Comparison of ENCODE assay signal across 21 cellular contexts in the genomic region with DNA sequence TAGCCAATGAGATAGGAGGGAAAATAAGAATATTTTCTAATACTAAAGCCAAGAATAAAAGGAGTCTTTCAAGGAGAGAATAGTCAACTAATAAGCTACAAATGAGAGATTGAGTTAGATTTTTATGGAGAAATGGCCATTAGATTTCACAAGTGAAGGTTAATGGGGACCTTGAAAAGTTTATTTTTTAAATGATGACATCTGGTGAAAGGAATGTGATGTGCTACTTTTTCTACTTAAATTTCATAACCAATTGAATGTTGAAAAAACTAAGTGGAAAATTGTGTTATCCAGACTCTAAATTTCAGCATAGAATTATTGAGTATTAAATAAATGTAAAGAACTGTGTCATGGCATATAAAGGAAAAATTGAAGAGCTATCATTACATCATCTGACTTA.
DNase-seq lines count a peak whose midpoint lies in the region; ATAC-seq and TF ChIP-seq lines count a peak whose summit lies in the region.
"Had no signal": no experiment of that assay in that cellular context is flagged by ENCODE, and none has a peak within 500 bp of the region (broad histone marks: within the 10 kb centered on the region; RNA-seq: fewer than 3 reads in every experiment).

No MANE protein-coding gene starts in this region.

- no peak overlapping the region for H2AK5ac ChIP-seq in IMR-90 (ENCODE audit: low read depth, low read length)

- BruUV-seq in IMR-90 (replicated peaks; lab: Mats Ljungman, UMichigan): no TSS peak

- no peaks in the 10 kb centered on the region for H3K27me3 ChIP-seq in IMR-90 (ENCODE audit: control insufficient read depth, insufficient read depth, low read length)
- H3K27me3 ChIP-seq: MG63 had no signal

- intact Hi-C loops in IMR-90 (cut with micrococcal nuclease): no loop called here
- intact Hi-C loops in cardiac septum (cut with DNase I): no loop called here

- no peak overlapping the region for H3K18ac ChIP-seq in IMR-90 (ENCODE audit: low read depth, low read length)

- no peaks in the 10 kb centered on the region for H3K79me1 ChIP-seq in IMR-90 (ENCODE audit: low read depth in 1 of 2, low read length in 2 of 2)

- POLR2A ChIA-PET in IMR-90 (lab: Charles Lee; ENCODE audit: unreplicated experiment): no interaction called here

- H4K8ac ChIP-seq in IMR-90 (ENCODE audit: low read depth in 2 of 2, low read length in 2 of 2): no peak overlapping the region

- no peaks in the 10 kb centered on the region for H3K27me3 Mint-ChIP-seq in osteocyte (ENCODE audit: unreplicated experiment)

- no peaks in the 10 kb centered on the region for H3K36me3 Mint-ChIP-seq in osteocyte (ENCODE audit: unreplicated experiment)

- no peak overlapping the region for H2BK120ac ChIP-seq in IMR-90 (ENCODE audit: low read depth, low read length)

- no peak for ATAC-seq in IMR-90 (ENCODE audit: low read depth)
- ATAC-seq: GM23338 had no signal

- no peaks in the 10 kb centered on the region for H4K20me1 ChIP-seq in IMR-90 (ENCODE audit: insufficient read depth, low read length)

- H2BK5ac ChIP-seq in IMR-90 (ENCODE audit: low read depth, low read length, poor library complexity, severe bottlenecking): no peak overlapping the region

- H3K36me3 ChIP-seq in IMR-90 (ENCODE audit: control insufficient read depth, insufficient read depth, low read length): no peaks in the 10 kb centered on the region
- H3K36me3 ChIP-seq: MG63 had no signal

- H3K27ac ChIP-seq in IMR-90 (ENCODE audit: insufficient read depth, low read length): no peak overlapping the region

- H3K4me1 ChIP-seq in IMR-90 (ENCODE audit: control insufficient read depth, insufficient read depth, low read length): peaks cover 4% of the 10 kb centered on the region

- dilution Hi-C loops in IMR-90 (cut with HindIII; ENCODE audit: low sequenced_read_pairs, unreplicated experiment): no loop called here

- no peak overlapping the region for H3K4me2 ChIP-seq in IMR-90 (ENCODE audit: low read depth, low read length)
- H3K4me2 ChIP-seq: GM23338, SK-N-SH had no signal

- CTCF ChIA-PET in IMR-90 (lab: Yijun Ruan, JAX): interaction anchor here (0.6 kb wide), 1 partner anchor 24 kb away, joined by 3 read pairs; no protein-coding TSS in a partner anchor

- in situ Hi-C loops in IMR-90 (cut with MboI; ENCODE audit: low sequenced_read_pairs): no loop called here

- TF ChIP-seq CTCF in IMR-90 (conservative IDR thresholded peaks at IDR 0.05; ENCODE audit: low read depth, low read length): no peak
- no peak for TF ChIP-seq CTCF in osteocyte (IDR thresholded peaks at IDR 0.05)

- H3K9me3 ChIP-seq in IMR-90 (ENCODE audit: control insufficient read depth, insufficient read depth, low read length): no peaks in the 10 kb centered on the region
- H3K9me3 ChIP-seq: MG63, SK-N-SH had no signal

- H3K9ac ChIP-seq in IMR-90 (ENCODE audit: low read depth, low read length): no peak overlapping the region
- H3K9ac ChIP-seq: SK-N-SH had no signal

- TF ChIP-seq RAD21 in IMR-90 (IDR thresholded peaks at IDR 0.05; ENCODE audit: low read length): no peak

- H3K4me1 Mint-ChIP-seq in osteocyte (ENCODE audit: unreplicated experiment): peaks cover 42% of the 10 kb centered on the region

- H2BK15ac ChIP-seq in IMR-90 (ENCODE audit: low read depth, low read length): no peak overlapping the region

- H3K27ac Mint-ChIP-seq in osteocyte (ENCODE audit: unreplicated experiment): no peak overlapping the region
- H3K27ac Mint-ChIP-seq: GM23338, H9 had no signal

- no peak overlapping the region for H3K4ac ChIP-seq in IMR-90 (ENCODE audit: low read depth, low read length)

- H3K9me1 ChIP-seq in IMR-90 (ENCODE audit: insufficient read depth, low read length): peaks cover 6% of the 10 kb centered on the region; the same call in 1 of the 2 replicates

- no peak for TF ChIP-seq POLR2A in IMR-90 (IDR thresholded peaks at IDR 0.05; ENCODE audit: low read depth, low read length)

- H3K23ac ChIP-seq in IMR-90 (ENCODE audit: low read depth, low read length): no peak overlapping the region

- peaks cover 6% of the 10 kb centered on the region for H3K9me3 Mint-ChIP-seq in osteocyte (ENCODE audit: unreplicated experiment)
- H3K9me3 Mint-ChIP-seq: GM23338, H9 had no signal

- no peak overlapping the region for H3K56ac ChIP-seq in IMR-90 (ENCODE audit: extremely low read depth, insufficient read depth, low read length)

- no peak overlapping the region for H2AK9ac ChIP-seq in IMR-90 (replicated peaks; ENCODE audit: low read depth, low read length, poor library complexity)

- H4K91ac ChIP-seq in IMR-90 (ENCODE audit: insufficient read depth, low read depth, low read length): no peak overlapping the region

- no peak overlapping the region for H3K4me3 Mint-ChIP-seq in osteocyte (ENCODE audit: unreplicated experiment)
- H3K4me3 Mint-ChIP-seq: GM23338, H9 had no signal

- H2BK20ac ChIP-seq in IMR-90 (ENCODE audit: low read depth, low read length): no peak overlapping the region

- no peak overlapping the region for H4K5ac ChIP-seq in IMR-90 (ENCODE audit: low read depth, low read length)

- H2AFZ ChIP-seq in IMR-90 (replicated peaks; ENCODE audit: low read length, poor library complexity): no peak overlapping the region
- H2AFZ ChIP-seq: GM23338 had no signal

- no peak overlapping the region for H3K4me3 ChIP-seq in IMR-90 (ENCODE audit: insufficient read depth, low read depth, low read length)
- H3K4me3 ChIP-seq: GM23338, MG63 had no signal

- H3K14ac ChIP-seq in IMR-90 (replicated peaks; ENCODE audit: low read depth, low read length): no peak overlapping the region

- DNase-seq in EL (peak; percentile 1), IMR-90 (peak; percentile 51), fibroblast of gingiva (ENCODE audit: low read depth) (peak; percentile 50), iris pigment epithelial cell (ENCODE audit: low read depth) (peak; percentile 44), cardiac septum (ENCODE audit: low spot score) (no peak), osteocyte (ENCODE audit: extremely low spot score, unreplicated experiment) (no peak)
- no peak for DNase-seq in stimulated activated CD4-positive, alpha-beta T cell treated with anti-CD3 and anti-CD28 coated beads, Interleukin-2, amount 100 ng/mL, for 24 hours
- DNase-seq: 8988T, Calu3, DMS79 treated with DMSO at 0.1 percent for 48 hours, H9, MG63, NCI-H1105 treated with DMSO at 0.1 percent for 48 hours, NCI-H146, NCI-H2029, NCI-H446, NCI-H524 treated with DMSO at 0.1 percent for 48 hours, NCI-H774, SIG-M5, SK-N-SH had no signal

TF ChIP-seq in IMR-90, 13 proteins besides CTCF, POLR2A, EP300 and RAD21:
- no peak for TF ChIP-seq RCOR1 (IDR thresholded peaks at IDR 0.05; ENCODE audit: insufficient replicate concordance, low read length)
- no peak for TF ChIP-seq MXI1 (IDR thresholded peaks at IDR 0.05; ENCODE audit: borderline replicate concordance, low read depth, low read length)
- no peak for TF ChIP-seq RFX5 (IDR thresholded peaks at IDR 0.05; ENCODE audit: low read depth, low read length)

Comparison
In these comparisons a context has a peak if more than half of its experiments do, and no peak if none do; other contexts are left out.
1. DNase-seq: peak in EL (single experiment), IMR-90 (single experiment), fibroblast of gingiva (single experiment) and iris pigment epithelial cell (single experiment); none in cardiac septum (single experiment), osteocyte (single experiment) and stimulated activated CD4-positive, alpha-beta T cell treated with anti-CD3 and anti-CD28 coated beads, Interleukin-2, amount 100 ng/mL, for 24 hours (0 of 2).